ENCODE assay signal across 4 cellular contexts in genomic region chr11:22284991-22285390, GRCh38. TPM values are rescaled to one million over a fixed set of nuclear protein-coding genes. Genes with fewer than 3 reads are reported as not detected.
"Had no signal": no experiment of that assay in that cellular context is flagged by ENCODE, and none has a peak within 500 bp of the region (broad histone marks: within the 10 kb centered on the region; RNA-seq: fewer than 3 reads in every experiment).

No MANE protein-coding gene starts in this region.

RNA-seq across cellular contexts. Expression of gene SLC17A6, which starts 53.2 kb away (rescaled TPM):
- total RNA-seq: LHCN-M2, M059J, MCF 10A, NCI-H460 had no signal
